Comparison of ENCODE assay signal across 14 cellular contexts in the genomic region with DNA sequence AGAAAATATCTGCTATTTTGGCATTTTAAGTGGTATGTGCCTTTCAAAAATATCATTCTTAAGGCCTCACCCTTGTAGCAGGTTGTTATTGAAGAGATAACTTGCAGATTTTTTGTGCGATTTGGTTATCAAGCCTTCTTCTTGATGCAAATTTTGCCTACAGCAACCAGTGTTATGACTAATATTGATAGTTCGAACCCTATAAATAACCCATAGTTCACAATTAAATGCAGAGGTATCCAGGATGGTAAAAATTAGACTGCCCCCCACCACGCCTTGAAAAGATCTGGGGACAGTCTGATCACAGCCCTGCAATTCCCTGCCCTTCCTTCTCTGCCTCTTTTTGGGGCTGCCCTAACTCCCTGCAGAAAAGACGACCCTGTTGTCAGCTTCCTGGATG.
"Had no signal": no experiment of that assay in that cellular context is flagged by ENCODE, and none has a peak within 500 bp of the region (broad histone marks: within the 10 kb centered on the region; RNA-seq: fewer than 3 reads in every experiment).

No MANE protein-coding gene starts in this region.

- DNase-seq: activated B cell treated with CpG ODN at 0.5 μM for 24 hours; activated CD4-positive, alpha-beta T cell treated with anti-CD3 and anti-CD28 coated beads, Interleukin-2, amount 10 ng/mL, durations not matched to agents 24 days and 14 days; activated CD8-positive, alpha-beta memory T cell treated with anti-CD3 and anti-CD28 coated beads for 24 hours; activated naive CD8-positive, alpha-beta T cell treated with anti-CD3 and anti-CD28 coated beads, Interleukin-2, amount 10 ng/mL, durations not matched to agents 7 days and 5 days; effector CD4-positive, alpha-beta T cell; esophagus squamous epithelium; hippocampal formation; kidney; left ventricle myocardium superior; mucosa of descending colon; naive thymus-derived CD4-positive, alpha-beta T cell; ovary had no signal

- H3K4me1 ChIP-seq: esophagus squamous epithelium had no signal

- H3K27ac ChIP-seq: coronary artery, esophagus squamous epithelium, ovary had no signal

- ATAC-seq: left ventricle myocardium superior; mucosa of descending colon; naive thymus-derived CD4-positive, alpha-beta T cell; sciatic nerve had no signal

- H3K4me3 ChIP-seq: coronary artery, esophagus squamous epithelium, mucosa of descending colon, ovary had no signal

- H3K9me3 ChIP-seq: esophagus squamous epithelium, mucosa of descending colon, ovary had no signal

- H3K36me3 ChIP-seq: esophagus squamous epithelium, ovary had no signal

- H3K27me3 ChIP-seq: esophagus squamous epithelium, ovary had no signal
